9 cellular contexts compared by ENCODE assay signal in genomic region chr17:7348478-7349242, GRCh38. TPM values are rescaled to one million over a fixed set of nuclear protein-coding genes. Genes with fewer than 3 reads are reported as not detected.
DNase-seq lines count a peak whose midpoint lies in the region; ATAC-seq and TF ChIP-seq lines count a peak whose summit lies in the region.
"Had no signal": no experiment of that assay in that cellular context is flagged by ENCODE, and none has a peak within 500 bp of the region (broad histone marks: within the 10 kb centered on the region; RNA-seq: fewer than 3 reads in every experiment).

No MANE protein-coding gene starts in this region.

- peak overlapping the region; percentile 77 for H3K27ac Mint-ChIP-seq in CD8-positive, alpha-beta T cell
- H3K27ac Mint-ChIP-seq in activated CD8-positive, alpha-beta T cell treated with anti-CD3 and anti-CD28 coated beads for 36 hours: peak overlapping the region; percentile 73

- no peak overlapping the region for H3K18ac ChIP-seq in mesenchymal stem cell (ENCODE audit: low read depth in 1 of 2, low read length in 2 of 2)

- peaks cover 58% of the 10 kb centered on the region for H3K36me3 Mint-ChIP-seq in CD8-positive, alpha-beta T cell
- H3K36me3 Mint-ChIP-seq in activated CD8-positive, alpha-beta T cell treated with anti-CD3 and anti-CD28 coated beads for 36 hours (ENCODE audit: low read depth): peaks cover 49% of the 10 kb centered on the region

- no peak overlapping the region for H2AFZ ChIP-seq in mesenchymal stem cell (ENCODE audit: low read depth, low read length)

- TF ChIP-seq CTCF in CD8-positive, alpha-beta T cell (IDR thresholded peaks at IDR 0.05): no peak
- no peak for TF ChIP-seq CTCF in activated CD8-positive, alpha-beta T cell treated with anti-CD3 and anti-CD28 coated beads for 36 hours (IDR thresholded peaks at IDR 0.05)

- H2BK5ac ChIP-seq in mesenchymal stem cell (ENCODE audit: low read depth, low read length, poor library complexity, severe bottlenecking): no peak overlapping the region

- intact Hi-C loops in CD8-positive, alpha-beta T cell (cut with DNase I, micrococcal nuclease): no loop called here
- intact Hi-C loops in activated CD8-positive, alpha-beta T cell treated with anti-CD3 and anti-CD28 coated beads for 36 hours (cut with micrococcal nuclease): no loop called here

- H3K27me3 ChIP-seq in CD8-positive, alpha-beta T cell (ENCODE audit: insufficient read depth, low read length): no peaks in the 10 kb centered on the region
- H3K27me3 ChIP-seq in mesenchymal stem cell (ENCODE audit: control insufficient read depth in 1 of 2, insufficient read depth in 1 of 2, low read length in 2 of 2): peaks cover 14 to 18% of the 10 kb centered on the region in 2 experiments

- H3K9me3 Mint-ChIP-seq in CD8-positive, alpha-beta T cell: no peaks in the 10 kb centered on the region
- no peaks in the 10 kb centered on the region for H3K9me3 Mint-ChIP-seq in activated CD8-positive, alpha-beta T cell treated with anti-CD3 and anti-CD28 coated beads for 36 hours

- H3K9me3 ChIP-seq in CD8-positive, alpha-beta T cell (ENCODE audit: low read length): no peaks in the 10 kb centered on the region
- H3K9me3 ChIP-seq in mesenchymal stem cell (ENCODE audit: control insufficient read depth, low read length): no peaks in the 10 kb centered on the region
- H3K9me3 ChIP-seq: SJSA1 had no signal

- peak overlapping the region; percentile 62 for H3K9ac ChIP-seq in mesenchymal stem cell (ENCODE audit: low read length)

- no peak overlapping the region for H2BK120ac ChIP-seq in mesenchymal stem cell (ENCODE audit: low read depth, low read length)

- H4K91ac ChIP-seq in mesenchymal stem cell (ENCODE audit: low read length): peak overlapping the region; percentile 34

- peaks cover 14% of the 10 kb centered on the region for H3K79me1 ChIP-seq in mesenchymal stem cell (replicated peaks; ENCODE audit: low read length, poor library complexity, severe bottlenecking)

- H3K4me3 Mint-ChIP-seq in CD8-positive, alpha-beta T cell: no peak overlapping the region
- H3K4me3 Mint-ChIP-seq in activated CD8-positive, alpha-beta T cell treated with anti-CD3 and anti-CD28 coated beads for 36 hours: no peak overlapping the region

- H3K23ac ChIP-seq in mesenchymal stem cell (ENCODE audit: low read length in 2 of 2): no peak overlapping the region

- H3K4me2 ChIP-seq in mesenchymal stem cell (ENCODE audit: low read length, poor library complexity, severe bottlenecking): no peak overlapping the region

- H2BK12ac ChIP-seq in mesenchymal stem cell (ENCODE audit: low read length in 2 of 2): no peak overlapping the region

- no peak for ATAC-seq in CD8-positive, alpha-beta T cell
- ATAC-seq in activated CD8-positive, alpha-beta T cell treated with anti-CD3 and anti-CD28 coated beads for 36 hours: no peak

- H3K4ac ChIP-seq in mesenchymal stem cell (ENCODE audit: low read depth in 1 of 2, low read length in 2 of 2): no peak overlapping the region

- POLR2A ChIA-PET in CD8-positive, alpha-beta T cell (lab: Charles Lee): interaction anchor here (0.8 to 4.7 kb wide), 4 partner anchors 12 to 166 kb away, joined by 3 to 49 read pairs (median 4); partner anchors contain the start of genes ACAP1 and POLR2A
- POLR2A ChIA-PET in activated CD8-positive, alpha-beta T cell treated with anti-CD3 and anti-CD28 coated beads for 36 hours (lab: Charles Lee): interaction anchor here (1.0 to 7.4 kb wide), 8 partner anchors 12 to 339 kb away, joined by 3 to 76 read pairs (median 6); partner anchors contain the start of genes ACAP1, GPS2, NEURL4 and TP53

- 92% methylated on average over 18 of the region's 19 CpGs for WGBS in mesenchymal stem cell

- peaks cover 34% of the 10 kb centered on the region for H3K4me1 ChIP-seq in CD8-positive, alpha-beta T cell (ENCODE audit: insufficient read depth, low read length)
- H3K4me1 ChIP-seq in mesenchymal stem cell (ENCODE audit: control insufficient read depth, insufficient read depth, low read depth, low read length): peaks cover 23% of the 10 kb centered on the region

- H3K27me3 Mint-ChIP-seq in CD8-positive, alpha-beta T cell (ENCODE audit: low read depth): no peaks in the 10 kb centered on the region
- H3K27me3 Mint-ChIP-seq in activated CD8-positive, alpha-beta T cell treated with anti-CD3 and anti-CD28 coated beads for 36 hours: no peaks in the 10 kb centered on the region

- H3K36me3 ChIP-seq in CD8-positive, alpha-beta T cell (ENCODE audit: insufficient read depth, low read length): peaks cover 40% of the 10 kb centered on the region
- no peaks in the 10 kb centered on the region for H3K36me3 ChIP-seq in mesenchymal stem cell (ENCODE audit: control insufficient read depth in 1 of 2, insufficient read depth in 2 of 2, low read depth in 1 of 2, low read length in 2 of 2)

- no peak overlapping the region for H3K14ac ChIP-seq in mesenchymal stem cell (ENCODE audit: low read length in 2 of 2)

- CTCF ChIA-PET in CD8-positive, alpha-beta T cell (lab: Charles Lee): interaction anchor here (1.0 to 5.2 kb wide), 7 partner anchors 10 to 88 kb away, joined by 3 to 47 read pairs (median 9); partner anchors contain the start of gene ACAP1
- CTCF ChIA-PET in activated CD8-positive, alpha-beta T cell treated with anti-CD3 and anti-CD28 coated beads for 36 hours (lab: Charles Lee): interaction anchor here (0.6 to 6.8 kb wide), 9 partner anchors 8 to 212 kb away, joined by 3 to 49 read pairs (median 8); partner anchors contain the start of genes ACAP1, NEURL4 and SENP3

- DNase-seq in CD8-positive, alpha-beta T cell: no peak
- DNase-seq in activated CD8-positive, alpha-beta T cell treated with anti-CD3 and anti-CD28 coated beads for 36 hours: no peak
- no peak for DNase-seq in mesenchymal stem cell
- no peak for DNase-seq in cortex of kidney (lab: John Stamatoyannopoulos, UW)
- no peak for DNase-seq in H4 (ENCODE audit: low spot score)
- no peak for DNase-seq in activated CD4-positive, CD25-positive, alpha-beta regulatory T cell treated with anti-CD3 and anti-CD28 coated beads, Interleukin-2, amount 50 U/mL, for 72 hours
- DNase-seq: NCI-H524 had no signal

- H4K8ac ChIP-seq in mesenchymal stem cell (ENCODE audit: low read length): peak overlapping the region; percentile 32

- H3K4me3 ChIP-seq in CD8-positive, alpha-beta T cell (ENCODE audit: low read depth, low read length): no peak overlapping the region
- H3K4me3 ChIP-seq in mesenchymal stem cell (ENCODE audit: insufficient read depth in 1 of 2, low read depth in 1 of 2, low read length in 2 of 2): peak overlapping the region in 1 of 2 experiments; percentile 44
- H3K4me3 ChIP-seq: SJSA1 had no signal

- H2BK15ac ChIP-seq in mesenchymal stem cell (ENCODE audit: low read depth, poor library complexity, severe bottlenecking): peak overlapping the region; percentile 82

- no peak overlapping the region for H3K27ac ChIP-seq in CD8-positive, alpha-beta T cell (ENCODE audit: low read depth, low read length)
- no peak overlapping the region for H3K27ac ChIP-seq in mesenchymal stem cell (ENCODE audit: low read length, poor library complexity, severe bottlenecking)

- no peak overlapping the region for H2AK5ac ChIP-seq in mesenchymal stem cell (ENCODE audit: low read length, severe bottlenecking)

- peaks cover 38% of the 10 kb centered on the region for H3K4me1 Mint-ChIP-seq in CD8-positive, alpha-beta T cell (ENCODE audit: low read depth)
- peaks cover 39% of the 10 kb centered on the region for H3K4me1 Mint-ChIP-seq in activated CD8-positive, alpha-beta T cell treated with anti-CD3 and anti-CD28 coated beads for 36 hours (ENCODE audit: low read depth)

RNA-seq across cellular contexts. Expression of gene KCTD11, which starts 3.3 kb away (rescaled TPM):
- total RNA-seq in CD8-positive, alpha-beta T cell: 1 to 10 TPM; 1.4 to 1.8 TPM
- 10 to 100 TPM; 11.0 to 11.2 TPM for total RNA-seq in activated CD8-positive, alpha-beta T cell treated with anti-CD3 and anti-CD28 coated beads for 36 hours
- polyA plus RNA-seq in mesenchymal stem cell (2013, experiment 1 of 2): 7.1 TPM
- 6.8 TPM for polyA plus RNA-seq in mesenchymal stem cell (2013, experiment 2 of 2)
- total RNA-seq in H4 (2014; rRNA removed; shearing (Covaris generic)): 0.78 and 2.4 TPM in 2 replicates

RNA-seq across cellular contexts. Expression of gene TMEM95, which starts 6.3 kb away (rescaled TPM):
- not detected for total RNA-seq in CD8-positive, alpha-beta T cell
- total RNA-seq in activated CD8-positive, alpha-beta T cell treated with anti-CD3 and anti-CD28 coated beads for 36 hours: not detected
- not detected for polyA plus RNA-seq in mesenchymal stem cell (2013, experiment 1 of 2)
- polyA plus RNA-seq in mesenchymal stem cell (2013, experiment 2 of 2): not detected
- total RNA-seq in H4 (2014; rRNA removed; shearing (Covaris generic)): not detected in 2 replicates
- total RNA-seq: LHCN-M2, SJSA1 had no signal

RNA-seq across cellular contexts. Expression of gene ACAP1, which starts 12.3 kb away (rescaled TPM):
- 100 to 1,000 TPM; 432 to 451 TPM for total RNA-seq in CD8-positive, alpha-beta T cell
- 100 to 1,000 TPM; 309 to 342 TPM for total RNA-seq in activated CD8-positive, alpha-beta T cell treated with anti-CD3 and anti-CD28 coated beads for 36 hours
- polyA plus RNA-seq in mesenchymal stem cell (2013, experiment 1 of 2): 5.8 TPM
- 8.4 TPM for polyA plus RNA-seq in mesenchymal stem cell (2013, experiment 2 of 2)
- total RNA-seq in H4 (2014; rRNA removed; shearing (Covaris generic)): 0.19 TPM in 1 of 2 replicates, not detected in the other
- total RNA-seq: LHCN-M2, SJSA1 had no signal

RNA-seq across cellular contexts. Expression of gene NEURL4, which starts 19.5 kb away (rescaled TPM):
- total RNA-seq in CD8-positive, alpha-beta T cell: 10 to 100 TPM; 29.1 to 32.2 TPM
- 10 to 100 TPM; 36.2 to 40.4 TPM for total RNA-seq in activated CD8-positive, alpha-beta T cell treated with anti-CD3 and anti-CD28 coated beads for 36 hours
- 9.9 TPM for polyA plus RNA-seq in mesenchymal stem cell (2013, experiment 1 of 2)
- polyA plus RNA-seq in mesenchymal stem cell (2013, experiment 2 of 2): 8.3 TPM
- 3.4 and 3.5 TPM in 2 replicates for total RNA-seq in H4 (2014; rRNA removed; shearing (Covaris generic))

RNA-seq across cellular contexts. Expression of gene TNK1, which starts 32.2 kb away (rescaled TPM):
- total RNA-seq in CD8-positive, alpha-beta T cell: 10 to 100 TPM in 1 of 2 experiments, 1 to 10 TPM in 1; 9.9 to 10.0 TPM
- 1 to 10 TPM; 6.8 to 6.9 TPM for total RNA-seq in activated CD8-positive, alpha-beta T cell treated with anti-CD3 and anti-CD28 coated beads for 36 hours
- 0.04 TPM for polyA plus RNA-seq in mesenchymal stem cell (2013, experiment 1 of 2)
- not detected for polyA plus RNA-seq in mesenchymal stem cell (2013, experiment 2 of 2)
- not detected in 2 replicates for total RNA-seq in H4 (2014; rRNA removed; shearing (Covaris generic))
- total RNA-seq: LHCN-M2, SJSA1 had no signal

Comparison
In these comparisons a context has a peak if more than half of its experiments do, and no peak if none do; other contexts are left out.
1. RNA of gene ACAP1, which starts 12.3 kb away (total RNA-seq): 432 to 451 TPM in CD8-positive, alpha-beta T cell and 309 to 342 TPM in activated CD8-positive, alpha-beta T cell treated with anti-CD3 and anti-CD28 coated beads for 36 hours; 0.19 TPM in H4; every median in the first group is over 100 times any median in the second.